9 cellular contexts compared by ENCODE assay signal in the genomic region with DNA sequence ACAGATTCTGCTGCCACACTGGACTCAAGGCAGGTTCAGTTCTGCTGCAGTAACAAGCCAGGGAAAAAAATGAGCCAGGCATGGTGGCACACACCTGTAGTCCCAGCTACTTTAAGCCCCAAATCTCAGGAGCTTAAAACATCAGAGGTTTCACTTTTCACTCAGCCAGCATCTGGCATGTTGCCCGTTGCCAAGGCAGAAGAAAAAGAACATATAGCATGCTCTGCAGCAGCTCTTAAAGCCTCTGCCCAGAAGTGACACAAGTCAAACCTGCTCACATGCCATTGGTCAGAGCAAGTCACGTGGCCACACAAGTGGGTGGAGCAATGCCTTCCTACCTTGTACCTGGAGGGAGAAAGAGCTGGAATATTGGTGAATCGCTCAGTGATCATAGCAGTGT. TPM values are rescaled to one million over a fixed set of nuclear protein-coding genes. Genes with fewer than 3 reads are reported as not detected.
DNase-seq lines count a peak whose midpoint lies in the region; FAIRE-seq and TF ChIP-seq lines count a peak whose summit lies in the region.
"Had no signal": no experiment of that assay in that cellular context is flagged by ENCODE, and none has a peak within 500 bp of the region (broad histone marks: within the 10 kb centered on the region; RNA-seq: fewer than 3 reads in every experiment).

No MANE protein-coding gene starts in this region.

- TF ChIP-seq RAD21 in Ishikawa (IDR thresholded peaks at IDR 0.05; ENCODE audit: low read depth), result no peak; the same call in 1 of the 2 replicates

- peak overlapping the region; percentile 59 for H3K4me3 Mint-ChIP-seq in activated T-helper 2 cell treated with anti-CD3 and anti-CD28 coated beads, Interferon-gamma antibody, Interleukin-2, Interleukin-4, amounts not matched to agents 10 μg/mL and 5 μg/mL and 100 μg/mL, durations not matched to agents 14 hours and 24 hours and 36 hours (ENCODE audit: low read depth)

- no peak for TF ChIP-seq EP300 in Ishikawa (IDR thresholded peaks at IDR 0.05; ENCODE audit: borderline replicate concordance)

- H3K27ac ChIP-seq in prostate gland, result no peak overlapping the region

- WGBS in prostate gland, result 14% methylated on average over 3 of the region's 3 CpGs

- H3K36me3 ChIP-seq in prostate gland, result no peaks in the 10 kb centered on the region

- H3K36me3 Mint-ChIP-seq in activated T-helper 2 cell treated with anti-CD3 and anti-CD28 coated beads, Interferon-gamma antibody, Interleukin-2, Interleukin-4, amounts not matched to agents 10 μg/mL and 5 μg/mL and 100 μg/mL, durations not matched to agents 14 hours and 24 hours and 36 hours (ENCODE audit: low read depth), result no peaks in the 10 kb centered on the region

- no peak for TF ChIP-seq CTCF in foreskin fibroblast (IDR thresholded peaks at IDR 0.05; ENCODE audit: low read depth, low read length)
- no peak for TF ChIP-seq CTCF in prostate gland (IDR thresholded peaks at IDR 0.05)

- H3K9me3 Mint-ChIP-seq in activated T-helper 2 cell treated with anti-CD3 and anti-CD28 coated beads, Interferon-gamma antibody, Interleukin-2, Interleukin-4, amounts not matched to agents 10 μg/mL and 5 μg/mL and 100 μg/mL, durations not matched to agents 14 hours and 24 hours and 36 hours, result no peaks in the 10 kb centered on the region

- H3K4me3 ChIP-seq in foreskin fibroblast (ENCODE audit: low read depth in 1 of 2, low read length in 2 of 2), result no peak overlapping the region
- no peak overlapping the region for H3K4me3 ChIP-seq in prostate gland

- DNase-seq in NCI-H1105 treated with DMSO at 0.1 percent for 48 hours (lab: John Stamatoyannopoulos, UW), result peak; percentile 17
- DNase-seq in NCI-H1105 (lab: John Stamatoyannopoulos, UW), result no peak
- DNase-seq in RPMI7951 (ENCODE audit: low read depth), result peak; percentile 71
- peak; percentile 84 for DNase-seq in activated T-helper 2 cell treated with anti-CD3 and anti-CD28 coated beads, Interferon-gamma antibody, Interleukin-2, Interleukin-4, amounts not matched to agents 10 μg/mL and 5 μg/mL and 100 μg/mL, durations not matched to agents 14 hours and 24 hours and 36 hours (ENCODE audit: low spot score)
- DNase-seq in foreskin fibroblast, result peak; percentile 48 to 78
- DNase-seq in prostate gland (ENCODE audit: low spot score), result peak; percentile 72
- DNase-seq in urothelium cell line (ENCODE audit: low spot score), result no peak

- FAIRE-seq in urothelium cell line (lab: Jason Lieb, UNC), result no peak
- FAIRE-seq: A204.1 had no signal

- no peaks in the 10 kb centered on the region for H3K27me3 ChIP-seq in prostate gland (replicated peaks; ENCODE audit: insufficient read depth)

- no peak for TF ChIP-seq POLR2A in prostate gland (IDR thresholded peaks at IDR 0.05)

- no peaks in the 10 kb centered on the region for H3K9me3 ChIP-seq in prostate gland

- no peaks in the 10 kb centered on the region for H3K4me1 ChIP-seq in prostate gland (replicated peaks)

- no peaks in the 10 kb centered on the region for H3K27me3 Mint-ChIP-seq in activated T-helper 2 cell treated with anti-CD3 and anti-CD28 coated beads, Interferon-gamma antibody, Interleukin-2, Interleukin-4, amounts not matched to agents 10 μg/mL and 5 μg/mL and 100 μg/mL, durations not matched to agents 14 hours and 24 hours and 36 hours (ENCODE audit: low read depth)

- peak overlapping the region; percentile 96 for H3K27ac Mint-ChIP-seq in activated T-helper 2 cell treated with anti-CD3 and anti-CD28 coated beads, Interferon-gamma antibody, Interleukin-2, Interleukin-4, amounts not matched to agents 10 μg/mL and 5 μg/mL and 100 μg/mL, durations not matched to agents 14 hours and 24 hours and 36 hours

- intact Hi-C loops in activated T-helper 2 cell treated with anti-CD3 and anti-CD28 coated beads, Interferon-gamma antibody, Interleukin-2, Interleukin-4, amounts not matched to agents 10 μg/mL and 5 μg/mL and 100 μg/mL, durations not matched to agents 14 hours and 24 hours and 36 hours (cut with micrococcal nuclease), result loop anchor here (5.0 kb wide), 1 partner anchor 229 kb away; a partner anchor contains a TSS
- intact Hi-C loops in prostate gland (cut with DNase I), result no loop called here

- peaks cover 60% of the 10 kb centered on the region for H3K4me1 Mint-ChIP-seq in activated T-helper 2 cell treated with anti-CD3 and anti-CD28 coated beads, Interferon-gamma antibody, Interleukin-2, Interleukin-4, amounts not matched to agents 10 μg/mL and 5 μg/mL and 100 μg/mL, durations not matched to agents 14 hours and 24 hours and 36 hours (ENCODE audit: low read depth)

TF ChIP-seq in Ishikawa, 13 proteins besides CTCF, POLR2A, EP300 and RAD21:
- TF ChIP-seq FOXM1 (IDR thresholded peaks at IDR 0.05; ENCODE audit: borderline replicate concordance, low read depth), result no peak
- TF ChIP-seq YY1 (IDR thresholded peaks at IDR 0.05; ENCODE audit: low read depth), result no peak
- TF ChIP-seq, protein P1, sequence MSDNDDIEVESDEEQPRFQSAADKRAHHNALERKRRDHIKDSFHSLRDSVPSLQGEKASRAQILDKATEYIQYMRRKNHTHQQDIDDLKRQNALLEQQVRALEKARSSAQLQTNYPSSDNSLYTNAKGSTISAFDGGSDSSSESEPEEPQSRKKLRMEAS (IDR thresholded peaks at IDR 0.05), result peak; percentile 85
- peak; percentile 88 for TF ChIP-seq NFIC (IDR thresholded peaks at IDR 0.05)
- TF ChIP-seq, protein P2, sequence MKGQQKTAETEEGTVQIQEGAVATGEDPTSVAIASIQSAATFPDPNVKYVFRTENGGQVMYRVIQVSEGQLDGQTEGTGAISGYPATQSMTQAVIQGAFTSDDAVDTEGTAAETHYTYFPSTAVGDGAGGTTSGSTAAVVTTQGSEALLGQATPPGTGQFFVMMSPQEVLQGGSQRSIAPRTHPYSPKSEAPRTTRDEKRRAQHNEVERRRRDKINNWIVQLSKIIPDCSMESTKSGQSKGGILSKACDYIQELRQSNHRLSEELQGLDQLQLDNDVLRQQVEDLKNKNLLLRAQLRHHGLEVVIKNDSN (IDR thresholded peaks at IDR 0.05), result peak; percentile 99
- TF ChIP-seq, protein P3, sequence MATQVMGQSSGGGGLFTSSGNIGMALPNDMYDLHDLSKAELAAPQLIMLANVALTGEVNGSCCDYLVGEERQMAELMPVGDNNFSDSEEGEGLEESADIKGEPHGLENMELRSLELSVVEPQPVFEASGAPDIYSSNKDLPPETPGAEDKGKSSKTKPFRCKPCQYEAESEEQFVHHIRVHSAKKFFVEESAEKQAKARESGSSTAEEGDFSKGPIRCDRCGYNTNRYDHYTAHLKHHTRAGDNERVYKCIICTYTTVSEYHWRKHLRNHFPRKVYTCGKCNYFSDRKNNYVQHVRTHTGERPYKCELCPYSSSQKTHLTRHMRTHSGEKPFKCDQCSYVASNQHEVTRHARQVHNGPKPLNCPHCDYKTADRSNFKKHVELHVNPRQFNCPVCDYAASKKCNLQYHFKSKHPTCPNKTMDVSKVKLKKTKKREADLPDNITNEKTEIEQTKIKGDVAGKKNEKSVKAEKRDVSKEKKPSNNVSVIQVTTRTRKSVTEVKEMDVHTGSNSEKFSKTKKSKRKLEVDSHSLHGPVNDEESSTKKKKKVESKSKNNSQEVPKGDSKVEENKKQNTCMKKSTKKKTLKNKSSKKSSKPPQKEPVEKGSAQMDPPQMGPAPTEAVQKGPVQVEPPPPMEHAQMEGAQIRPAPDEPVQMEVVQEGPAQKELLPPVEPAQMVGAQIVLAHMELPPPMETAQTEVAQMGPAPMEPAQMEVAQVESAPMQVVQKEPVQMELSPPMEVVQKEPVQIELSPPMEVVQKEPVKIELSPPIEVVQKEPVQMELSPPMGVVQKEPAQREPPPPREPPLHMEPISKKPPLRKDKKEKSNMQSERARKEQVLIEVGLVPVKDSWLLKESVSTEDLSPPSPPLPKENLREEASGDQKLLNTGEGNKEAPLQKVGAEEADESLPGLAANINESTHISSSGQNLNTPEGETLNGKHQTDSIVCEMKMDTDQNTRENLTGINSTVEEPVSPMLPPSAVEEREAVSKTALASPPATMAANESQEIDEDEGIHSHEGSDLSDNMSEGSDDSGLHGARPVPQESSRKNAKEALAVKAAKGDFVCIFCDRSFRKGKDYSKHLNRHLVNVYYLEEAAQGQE (IDR thresholded peaks at IDR 0.05; ENCODE audit: low read depth), result no peak
- no peak for TF ChIP-seq TAF1 (IDR thresholded peaks at IDR 0.05; ENCODE audit: low read depth)
- 0 out of 2 replicates have a peak, but pooled peaks have one; percentile 44 for TF ChIP-seq TCF12 (IDR thresholded peaks at IDR 0.05; ENCODE audit: low read depth)

RNA-seq across cellular contexts. Expression of a gene that starts 14.7 kb away (rescaled TPM):
- 57.3 and 62.2 TPM in 2 replicates for total RNA-seq in RPMI7951 (2014; rRNA removed; shearing (Covaris generic))
- total RNA-seq in activated T-helper 2 cell treated with anti-CD3 and anti-CD28 coated beads, Interferon-gamma antibody, Interleukin-2, Interleukin-4, amounts not matched to agents 10 μg/mL and 5 μg/mL and 100 μg/mL, durations not matched to agents 14 hours and 24 hours and 36 hours, result 177 and 183 TPM in 2 replicates
- total RNA-seq in prostate gland, result 10 to 100 TPM; 16.3 to 42.2 TPM

RNA-seq across cellular contexts. Expression of a gene that starts 52.6 kb away (rescaled TPM):
- total RNA-seq in RPMI7951 (2014; rRNA removed; shearing (Covaris generic)), result 154 and 173 TPM in 2 replicates
- 268 TPM in 2 replicates for total RNA-seq in activated T-helper 2 cell treated with anti-CD3 and anti-CD28 coated beads, Interferon-gamma antibody, Interleukin-2, Interleukin-4, amounts not matched to agents 10 μg/mL and 5 μg/mL and 100 μg/mL, durations not matched to agents 14 hours and 24 hours and 36 hours
- total RNA-seq in prostate gland, result 100 to 1,000 TPM in 1 of 2 donors, 10 to 100 TPM in 1; 64.9 to 121 TPM

Comparison
In these comparisons a context has a peak if more than half of its experiments do, and no peak if none do; other contexts are left out.
1. DNase-seq: peak in NCI-H1105 treated with DMSO at 0.1 percent for 48 hours (single experiment), RPMI7951 (single experiment), activated T-helper 2 cell treated with anti-CD3 and anti-CD28 coated beads, Interferon-gamma antibody, Interleukin-2, Interleukin-4, amounts not matched to agents 10 μg/mL and 5 μg/mL and 100 μg/mL, durations not matched to agents 14 hours and 24 hours and 36 hours (single experiment), foreskin fibroblast (2 of 2) and prostate gland (single experiment); none in NCI-H1105 (single experiment) and urothelium cell line (single experiment).